Comparison of ENCODE assay signal across 8 cellular contexts in the genomic region with DNA sequence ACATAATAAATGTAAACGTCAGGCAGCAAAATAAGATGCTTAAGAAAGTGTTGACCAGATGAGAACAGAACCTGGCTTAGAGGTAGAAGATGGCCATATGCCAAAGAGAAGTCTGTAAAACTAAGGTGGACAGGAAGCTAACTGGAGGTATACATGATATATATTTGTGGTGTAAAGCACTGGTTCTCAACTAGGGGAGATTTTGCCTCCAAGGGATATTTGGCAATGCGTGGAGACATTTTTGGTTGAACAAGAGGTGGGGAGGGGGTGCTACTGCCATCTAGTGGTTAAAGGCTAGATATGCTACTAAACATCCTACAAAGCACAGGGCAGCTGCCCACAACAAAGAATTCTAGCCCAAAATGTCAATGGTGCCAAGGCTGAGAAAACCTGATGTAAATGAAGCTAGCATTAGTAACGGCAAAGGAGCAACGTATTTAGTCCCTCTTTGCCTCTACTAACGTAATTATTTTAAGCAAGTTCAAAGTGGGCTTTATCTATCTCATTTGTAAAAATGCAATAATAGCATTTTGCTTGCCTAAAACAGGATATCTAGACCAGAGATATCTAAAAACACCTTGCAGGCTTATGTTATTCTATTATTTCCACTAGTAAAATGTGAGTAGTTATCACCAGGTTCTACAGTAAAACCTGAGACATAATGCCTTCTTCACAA.
A peak's percentile ranks its signal among the peaks of the same experiment; 100 is the strongest.
DNase-seq lines count a peak whose midpoint lies in the region; ATAC-seq and TF ChIP-seq lines count a peak whose summit lies in the region.

No MANE protein-coding gene starts in this region.

- H3K79me2 ChIP-seq in hepatocyte, result no peaks in the 10 kb centered on the region

- TF ChIP-seq POLR2A in adrenal gland (IDR thresholded peaks at IDR 0.05) (no peak), spleen (IDR thresholded peaks at IDR 0.05) (no peak)

- H3K27ac ChIP-seq in adrenal gland (no peak overlapping the region), hepatocyte (no peak overlapping the region), spleen (no peak overlapping the region)

- H3K4me1 ChIP-seq in adrenal gland (replicated peaks in 1 of 2) (no peaks in the 10 kb centered on the region), hepatocyte (ENCODE audit: insufficient read depth) (no peaks in the 10 kb centered on the region), spleen (peaks cover 0 to 6% (median 0%) of the 10 kb centered on the region in 6 donors)

- ATAC-seq in GM21390 (IDR thresholded peaks at IDR 0.05; ENCODE audit: unreplicated experiment), result peak; percentile 55
- ATAC-seq in GM21737 (IDR thresholded peaks at IDR 0.05; ENCODE audit: unreplicated experiment), result no peak

- no peak overlapping the region for H3K4me3 ChIP-seq in adrenal gland
- no peak overlapping the region for H3K4me3 ChIP-seq in hepatocyte
- H3K4me3 ChIP-seq in spleen, result no peak overlapping the region

- H3K9me3 ChIP-seq in adrenal gland (replicated peaks in 1 of 3) (no peaks in the 10 kb centered on the region), hepatocyte (ENCODE audit: low read depth) (no peaks in the 10 kb centered on the region), spleen (no peaks in the 10 kb centered on the region)

- H4K20me1 ChIP-seq in hepatocyte (ENCODE audit: insufficient read depth, poor library complexity, severe bottlenecking), result no peaks in the 10 kb centered on the region

- WGBS in adrenal gland, 4 donors, result 37 to 48% (median 43%) methylated on average over 5 of the region's 5 CpGs
- WGBS in hepatocyte (ENCODE audit: low lambda C conversion rate, missing lambda C conversion rate), result 29% methylated on average over 5 of the region's 5 CpGs
- 38 to 63% (median 52%) methylated on average over 5 of the region's 5 CpGs for WGBS in spleen, 5 donors

- DNase-seq in CMK (ENCODE audit: low read depth) (peak; percentile 47), NCI-H1105 treated with DMSO at 0.1 percent for 48 hours (lab: John Stamatoyannopoulos, UW) (peak; percentile 80), SW480 (ENCODE audit: low spot score) (peak; percentile 26), adrenal gland (peak; percentile 41 to 73 (median 56)), hepatocyte (ENCODE audit: low spot score) (peak; percentile 78), spleen (no peak)

- H3K9me2 ChIP-seq in hepatocyte (replicated peaks; ENCODE audit: insufficient read depth), result no peaks in the 10 kb centered on the region

- TF ChIP-seq CTCF in adrenal gland (IDR thresholded peaks at IDR 0.05), result peak; percentile 64 to 85 (median 75)
- peak; percentile 70 for TF ChIP-seq CTCF in hepatocyte (IDR thresholded peaks at IDR 0.05; ENCODE audit: poor library complexity)
- TF ChIP-seq CTCF in spleen (IDR thresholded peaks at IDR 0.05 in 8 of 11, conservative IDR thresholded peaks at IDR 0.05 in 3 of 11), result peak in 10 of 11 experiments; percentile 58 to 87 (median 78)

- H3K27me3 ChIP-seq in adrenal gland (no peaks in the 10 kb centered on the region), hepatocyte (no peaks in the 10 kb centered on the region), spleen (replicated peaks in 1 of 7) (no peaks in the 10 kb centered on the region)

- no peak overlapping the region for H3K4me2 ChIP-seq in hepatocyte

- H3K36me3 ChIP-seq in adrenal gland (replicated peaks in 1 of 2) (no peaks in the 10 kb centered on the region), hepatocyte (replicated peaks; ENCODE audit: insufficient read depth, low read depth) (no peaks in the 10 kb centered on the region), spleen (peaks cover 0 to 8% (median 0%) of the 10 kb centered on the region in 6 donors)

- no peak overlapping the region for H2AFZ ChIP-seq in hepatocyte

- intact Hi-C loops in adrenal gland (cut with DNase I) (loop anchor here in 1 of 2 donors (10.0 kb wide), 1 partner anchor 856 kb away; no protein-coding TSS in a partner anchor), spleen (cut with DNase I; ENCODE audit: low total_unique reads) (loop anchor here (10.0 kb wide), 1 partner anchor 856 kb away; no protein-coding TSS in a partner anchor)
